In the genomic region with DNA sequence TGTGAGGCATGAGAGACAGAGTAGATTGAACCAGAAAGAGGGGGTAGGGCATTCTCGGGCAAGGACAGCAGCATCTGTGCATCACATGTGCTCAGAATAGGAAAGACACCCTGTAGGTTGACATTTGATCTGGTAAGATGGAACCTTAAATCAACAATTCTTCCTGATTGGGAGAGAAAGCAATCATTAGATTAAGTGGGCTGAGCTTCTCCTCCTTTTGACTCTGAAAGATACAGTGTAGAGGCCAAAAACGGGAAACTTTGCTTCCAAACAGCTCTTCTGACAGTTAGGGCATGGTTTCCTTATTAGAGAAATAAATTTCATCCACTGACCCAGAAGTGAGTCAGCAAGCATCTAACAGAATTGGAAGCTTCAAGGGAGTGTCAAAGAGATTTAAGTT, we compare ENCODE assay signal across 18 cellular contexts. TPM values are rescaled to one million over a fixed set of nuclear protein-coding genes. Genes with fewer than 3 reads are reported as not detected.
DNase-seq lines count a peak whose midpoint lies in the region; ATAC-seq and TF ChIP-seq lines count a peak whose summit lies in the region.
"Had no signal": no experiment of that assay in that cellular context is flagged by ENCODE, and none has a peak within 500 bp of the region (broad histone marks: within the 10 kb centered on the region; RNA-seq: fewer than 3 reads in every experiment).

No MANE protein-coding gene starts in this region.

- no peaks in the 10 kb centered on the region for H3K36me3 ChIP-seq in BJ (ENCODE audit: control insufficient read depth, insufficient read depth, low read length)
- H3K36me3 ChIP-seq in adipocyte (ENCODE audit: control insufficient read depth, insufficient read depth, low read length, severe bottlenecking) = no peaks in the 10 kb centered on the region
- H3K36me3 ChIP-seq: left lung, pancreas, spleen, tibial artery had no signal

- peak overlapping the region; percentile 41 for H3K4me3 Mint-ChIP-seq in HFFc6
- H3K4me3 Mint-ChIP-seq in glutamatergic neuron (ENCODE audit: unreplicated experiment) = no peak overlapping the region
- H3K4me3 Mint-ChIP-seq: activated T-helper 1 cell treated with anti-CD3 and anti-CD28 coated beads, Interleukin-12 subunit alpha, Interleukin-12 subunit beta, Interleukin-2, Interleukin-4 antibody, amounts not matched to agents 30 ng/mL and 10 ng/mL and 1 ng/mL, durations not matched to agents 14 hours and 24 hours and 36 hours; stimulated activated memory B cell treated with anti-CD40 and anti-IgM and Interleukin-4, amounts not matched to agents 10 μg/mL and 1 μg/mL and 100 μg/mL, for 72 hours had no signal

- peaks cover 21% of the 10 kb centered on the region for H3K36me3 Mint-ChIP-seq in HFFc6 (ENCODE audit: low read depth)
- no peaks in the 10 kb centered on the region for H3K36me3 Mint-ChIP-seq in glutamatergic neuron (ENCODE audit: unreplicated experiment)
- H3K36me3 Mint-ChIP-seq: stimulated activated memory B cell treated with anti-CD40 and anti-IgM and Interleukin-4, amounts not matched to agents 10 μg/mL and 1 μg/mL and 100 μg/mL, for 72 hours had no signal

- TF ChIP-seq CTCF in BJ (IDR thresholded peaks at IDR 0.05; ENCODE audit: insufficient read depth, low read depth, low read length) (no peak), HFFc6 (IDR thresholded peaks at IDR 0.05) (no peak), glutamatergic neuron (IDR thresholded peaks at IDR 0.05; ENCODE audit: partially characterized antibody, unreplicated experiment) (no peak)

- ATAC-seq in GM18907 (IDR thresholded peaks at IDR 0.05; ENCODE audit: unreplicated experiment) = no peak
- ATAC-seq: left lung; pancreas; stimulated activated memory B cell treated with anti-CD40 and anti-IgM and Interleukin-4, amounts not matched to agents 10 μg/mL and 1 μg/mL and 100 μg/mL, for 72 hours had no signal

- H3K4me1 Mint-ChIP-seq in HFFc6 (ENCODE audit: low read depth) (peaks cover 23% of the 10 kb centered on the region), glutamatergic neuron (ENCODE audit: low read depth, unreplicated experiment) (peaks cover 5% of the 10 kb centered on the region)
- H3K4me1 Mint-ChIP-seq: stimulated activated memory B cell treated with anti-CD40 and anti-IgM and Interleukin-4, amounts not matched to agents 10 μg/mL and 1 μg/mL and 100 μg/mL, for 72 hours had no signal

- H3K9me3 Mint-ChIP-seq in HFFc6 (no peaks in the 10 kb centered on the region), glutamatergic neuron (ENCODE audit: unreplicated experiment) (peaks cover 3% of the 10 kb centered on the region)
- H3K9me3 Mint-ChIP-seq: activated T-helper 1 cell treated with anti-CD3 and anti-CD28 coated beads, Interleukin-12 subunit alpha, Interleukin-12 subunit beta, Interleukin-2, Interleukin-4 antibody, amounts not matched to agents 30 ng/mL and 10 ng/mL and 1 ng/mL, durations not matched to agents 14 hours and 24 hours and 36 hours; stimulated activated memory B cell treated with anti-CD40 and anti-IgM and Interleukin-4, amounts not matched to agents 10 μg/mL and 1 μg/mL and 100 μg/mL, for 72 hours had no signal

- peak overlapping the region; percentile 73 for H3K27ac Mint-ChIP-seq in HFFc6
- peak overlapping the region; percentile 2 for H3K27ac Mint-ChIP-seq in glutamatergic neuron (ENCODE audit: unreplicated experiment)
- H3K27ac Mint-ChIP-seq: activated T-helper 1 cell treated with anti-CD3 and anti-CD28 coated beads, Interleukin-12 subunit alpha, Interleukin-12 subunit beta, Interleukin-2, Interleukin-4 antibody, amounts not matched to agents 30 ng/mL and 10 ng/mL and 1 ng/mL, durations not matched to agents 14 hours and 24 hours and 36 hours; stimulated activated memory B cell treated with anti-CD40 and anti-IgM and Interleukin-4, amounts not matched to agents 10 μg/mL and 1 μg/mL and 100 μg/mL, for 72 hours had no signal

- H3K27me3 ChIP-seq in BJ (ENCODE audit: control insufficient read depth, insufficient read depth, low read length) (no peaks in the 10 kb centered on the region), adipocyte (replicated peaks; ENCODE audit: control insufficient read depth, insufficient read depth, low read length) (no peaks in the 10 kb centered on the region)
- H3K27me3 ChIP-seq: left lung, pancreas, spleen, tibial artery had no signal

- H3K4me1 ChIP-seq in adipocyte (ENCODE audit: control insufficient read depth, insufficient read depth, low read length) = peaks cover 6% of the 10 kb centered on the region
- H3K4me1 ChIP-seq: left lung, pancreas, spleen, tibial artery had no signal

- DNase-seq in BJ (ENCODE audit: low read depth) = peak; percentile 31
- DNase-seq in HFFc6 = peak; percentile 30
- DNase-seq in adipocyte (ENCODE audit: low read depth) = peak; percentile 31
- DNase-seq in glutamatergic neuron = no peak
- no peak for DNase-seq in SHP77 treated with DMSO at 0.1 percent for 48 hours (lab: John Stamatoyannopoulos, UW)
- no peak for DNase-seq in GF-D8 (lab: John Stamatoyannopoulos, UW)
- no peak for DNase-seq in NAMALWA (ENCODE audit: low spot score)
- DNase-seq: DMS153, left lung, NCI-H526, pancreas, spleen, SW 1271, tibial artery, WERI-Rb-1 had no signal

- H3K4me3 ChIP-seq in BJ (ENCODE audit: low read depth, low read length) (no peak overlapping the region), adipocyte (ENCODE audit: low read length) (no peak overlapping the region)
- H3K4me3 ChIP-seq: left lung, pancreas, spleen, tibial artery had no signal

- H3K9me3 ChIP-seq in adipocyte (ENCODE audit: control insufficient read depth, low read length) = no peaks in the 10 kb centered on the region
- H3K9me3 ChIP-seq: left lung, pancreas, spleen, tibial artery had no signal

- CTCF ChIA-PET in BJ (lab: Yijun Ruan, JAX) = interaction anchor here (0.6 to 2.1 kb wide), 3 partner anchors 12 to 98 kb away, joined by 3 to 6 read pairs (median 5); no protein-coding TSS in a partner anchor

- H3K27me3 Mint-ChIP-seq in HFFc6 (ENCODE audit: insufficient read depth) (no peaks in the 10 kb centered on the region), glutamatergic neuron (ENCODE audit: unreplicated experiment) (no peaks in the 10 kb centered on the region)
- H3K27me3 Mint-ChIP-seq: stimulated activated memory B cell treated with anti-CD40 and anti-IgM and Interleukin-4, amounts not matched to agents 10 μg/mL and 1 μg/mL and 100 μg/mL, for 72 hours had no signal

- no peak overlapping the region for H3K9ac ChIP-seq in adipocyte (ENCODE audit: low read length)

- POLR2A ChIA-PET in BJ (lab: Charles Lee) = no interaction called here

RNA-seq across cellular contexts. Expression of a gene that starts 9.7 kb away (rescaled TPM):
- 2.1 and 4.1 TPM in 2 replicates for polyA plus RNA-seq in BJ (2011; rRNA removed)
- 1.6 and 2.0 TPM in 2 replicates for polyA minus RNA-seq in BJ (2011; rRNA and poly(A)+ RNA removed)
- 10 to 100 TPM in 5 of 6 experiments, 1 to 10 TPM in 1; 5.3 to 12.5 (median 11.4) TPM for total RNA-seq in HFFc6 (2021; fragmentation: NEBNext Ultra II Directional; extraction: Animal tissue kit (Norgen Biotek cat#: 25700))
- total RNA-seq in glutamatergic neuron (ENCODE audit: unreplicated experiment) = 2.9 TPM

RNA-seq across cellular contexts. Expression of a gene that starts 58.9 kb away (rescaled TPM):
- 14.0 and 14.9 TPM in 2 replicates for polyA plus RNA-seq in BJ (2011; rRNA removed)
- 3.7 and 7.7 TPM in 2 replicates for polyA minus RNA-seq in BJ (2011; rRNA and poly(A)+ RNA removed)
- 10 to 100 TPM; 13.2 to 17.3 (median 14.6) TPM for total RNA-seq in HFFc6 (2021; fragmentation: NEBNext Ultra II Directional; extraction: Animal tissue kit (Norgen Biotek cat#: 25700))
- total RNA-seq in glutamatergic neuron (ENCODE audit: unreplicated experiment) = 10.6 TPM

Comparison
In these comparisons a context has a peak if more than half of its experiments do, and no peak if none do; other contexts are left out.
1. DNase-seq: peak in BJ (single experiment), HFFc6 (single experiment) and adipocyte (single experiment); none in glutamatergic neuron (single experiment), SHP77 treated with DMSO at 0.1 percent for 48 hours (single experiment), GF-D8 (single experiment) and NAMALWA (single experiment).